18 cellular contexts compared by ENCODE assay signal in the genomic region with DNA sequence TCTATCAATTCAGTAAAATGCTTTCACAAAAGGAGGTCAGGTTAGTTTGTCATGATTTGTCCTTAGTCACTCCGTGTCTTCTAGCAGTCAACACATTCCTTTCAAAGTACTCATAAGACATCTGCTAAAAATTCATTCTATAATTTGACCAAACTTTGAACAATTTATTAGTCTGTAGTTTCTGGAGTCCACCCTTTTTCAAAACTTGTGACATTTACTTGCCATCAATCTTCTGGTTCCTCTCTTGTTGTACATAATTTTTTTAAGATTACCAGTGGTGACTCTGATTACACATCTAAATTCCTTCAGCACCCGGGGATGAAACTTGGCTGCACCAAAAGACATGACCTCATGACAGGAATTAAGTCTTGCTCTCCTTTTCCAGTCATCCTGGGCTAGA.
DNase-seq lines count a peak whose midpoint lies in the region; ATAC-seq and TF ChIP-seq lines count a peak whose summit lies in the region.
"Had no signal": no experiment of that assay in that cellular context is flagged by ENCODE, and none has a peak within 500 bp of the region (broad histone marks: within the 10 kb centered on the region; RNA-seq: fewer than 3 reads in every experiment).

No MANE protein-coding gene starts in this region.

- H3K9ac ChIP-seq in mesenchymal stem cell (ENCODE audit: low read length) = peak overlapping the region; percentile 19

- intact Hi-C loops in left ventricle myocardium superior (cut with micrococcal nuclease) = no loop called here
- intact Hi-C loops in left ventricle myocardium inferior (cut with micrococcal nuclease) = loop anchor here (10.0 kb wide), 1 partner anchor 952 kb away; the partner anchor contains the start of gene PLXDC2

- no peak overlapping the region for H2BK5ac ChIP-seq in mesenchymal stem cell (ENCODE audit: low read depth, low read length, poor library complexity, severe bottlenecking)

- H3K36me3 ChIP-seq in left ventricle myocardium inferior (no peaks in the 10 kb centered on the region), mesenchymal stem cell (ENCODE audit: control insufficient read depth in 1 of 2, insufficient read depth in 2 of 2, low read depth in 1 of 2, low read length in 2 of 2) (no peaks in the 10 kb centered on the region)
- H3K36me3 ChIP-seq: cardiac muscle cell, heart right ventricle had no signal

- H2BK12ac ChIP-seq in mesenchymal stem cell (ENCODE audit: low read length in 2 of 2) = no peak overlapping the region

- H2AFZ ChIP-seq in mesenchymal stem cell (ENCODE audit: low read depth, low read length) = no peak overlapping the region

- H3K27ac ChIP-seq in left ventricle myocardium inferior (replicated peaks) = no peak overlapping the region
- H3K27ac ChIP-seq in mesenchymal stem cell (ENCODE audit: low read length, poor library complexity, severe bottlenecking) = no peak overlapping the region
- H3K27ac ChIP-seq: A549, cardiac muscle cell, heart right ventricle had no signal

- H2AK5ac ChIP-seq in mesenchymal stem cell (ENCODE audit: low read length, severe bottlenecking) = no peak overlapping the region

- 0% methylated on average over 2 of the region's 2 CpGs for WGBS in mesenchymal stem cell

- H3K27me3 ChIP-seq in left ventricle myocardium inferior (ENCODE audit: low read depth) (no peaks in the 10 kb centered on the region), mesenchymal stem cell (ENCODE audit: control insufficient read depth in 1 of 2, insufficient read depth in 1 of 2, low read length in 2 of 2) (no peaks in the 10 kb centered on the region)
- H3K27me3 ChIP-seq: cardiac muscle cell, heart right ventricle had no signal

- H3K4me3 ChIP-seq in left ventricle myocardium inferior (no peak overlapping the region), cardiac fibroblast (replicated peaks in 1 of 2; ENCODE audit: low read depth in 2 of 2, low read length in 2 of 2) (no peak overlapping the region), mesenchymal stem cell (ENCODE audit: insufficient read depth in 1 of 2, low read depth in 1 of 2, low read length in 2 of 2) (no peak overlapping the region)
- H3K4me3 ChIP-seq: A549, cardiac muscle cell, heart right ventricle had no signal

- no peak for TF ChIP-seq CTCF in left ventricle myocardium inferior (IDR thresholded peaks at IDR 0.05; ENCODE audit: borderline replicate concordance)
- TF ChIP-seq CTCF in cardiac fibroblast (IDR thresholded peaks at IDR 0.05; ENCODE audit: low read depth, low read length) = no peak

- no peak overlapping the region for H3K23ac ChIP-seq in mesenchymal stem cell (ENCODE audit: low read length in 2 of 2)

- peak; percentile 36 for ATAC-seq in left ventricle myocardium superior
- no peak for ATAC-seq in left lobe of liver
- ATAC-seq in HG02852 (IDR thresholded peaks at IDR 0.05; ENCODE audit: unreplicated experiment) = no peak
- ATAC-seq: A549 had no signal

- peaks cover 7% of the 10 kb centered on the region for H3K4me1 ChIP-seq in left ventricle myocardium inferior
- H3K4me1 ChIP-seq in mesenchymal stem cell (ENCODE audit: control insufficient read depth, insufficient read depth, low read depth, low read length) = no peaks in the 10 kb centered on the region
- H3K4me1 ChIP-seq: A549 had no signal

- no peak for DNase-seq in left ventricle myocardium superior
- no peak for DNase-seq in left ventricle myocardium inferior
- peak; percentile 17 to 71 for DNase-seq in cardiac fibroblast (ENCODE audit: low read depth in 2 of 2)
- peak; percentile 64 for DNase-seq in mesenchymal stem cell
- no peak for DNase-seq in left lobe of liver (ENCODE audit: low spot score)
- no peak for DNase-seq in NCI-H526 (lab: John Stamatoyannopoulos, UW)
- no peak for DNase-seq in KBM-7
- DNase-seq: activated CD4-positive, CD25-positive, alpha-beta regulatory T cell; activated naive CD4-positive, alpha-beta T cell; HCEC 1CT; heart right ventricle; NCI-H187; NCI-H524 treated with DMSO at 0.1 percent for 48 hours; right cardiac atrium; stimulated activated CD4-positive, alpha-beta T cell treated with anti-CD3 and anti-CD28 coated beads, Interleukin-4, amount 100 ng/mL, for 4 hours had no signal

- H2BK15ac ChIP-seq in mesenchymal stem cell (ENCODE audit: low read depth, poor library complexity, severe bottlenecking) = no peak overlapping the region

- no peak overlapping the region for H2BK120ac ChIP-seq in mesenchymal stem cell (ENCODE audit: low read depth, low read length)

- H3K4me2 ChIP-seq in mesenchymal stem cell (ENCODE audit: low read length, poor library complexity, severe bottlenecking) = no peak overlapping the region
- H3K4me2 ChIP-seq: A549 had no signal

- H3K9me3 ChIP-seq in left ventricle myocardium inferior (replicated peaks) (no peaks in the 10 kb centered on the region), mesenchymal stem cell (ENCODE audit: control insufficient read depth, low read length) (no peaks in the 10 kb centered on the region)
- H3K9me3 ChIP-seq: A549, heart right ventricle had no signal

- in situ Hi-C loops in KBM-7 (cut with MboI; ENCODE audit: low pct_unique_long_range_greater_than_20kb, low sequenced_read_pairs) = no loop called here

- no peak overlapping the region for H3K18ac ChIP-seq in mesenchymal stem cell (ENCODE audit: low read depth in 1 of 2, low read length in 2 of 2)

- H3K4ac ChIP-seq in mesenchymal stem cell (ENCODE audit: low read depth in 1 of 2, low read length in 2 of 2) = no peak overlapping the region

- no peaks in the 10 kb centered on the region for H3K79me1 ChIP-seq in mesenchymal stem cell (replicated peaks; ENCODE audit: low read length, poor library complexity, severe bottlenecking)

- no peak overlapping the region for H4K8ac ChIP-seq in mesenchymal stem cell (ENCODE audit: low read length)

- H4K91ac ChIP-seq in mesenchymal stem cell (ENCODE audit: low read length) = no peak overlapping the region

- H3K14ac ChIP-seq in mesenchymal stem cell (ENCODE audit: low read length in 2 of 2) = no peak overlapping the region

Comparison
In these comparisons a context has a peak if more than half of its experiments do, and no peak if none do; other contexts are left out.
1. DNase-seq: peak in cardiac fibroblast (2 of 2) and mesenchymal stem cell (single experiment); none in left ventricle myocardium superior (single experiment), left ventricle myocardium inferior (single experiment), left lobe of liver (single experiment), NCI-H526 (0 of 2) and KBM-7 (single experiment).